In the genomic region with DNA sequence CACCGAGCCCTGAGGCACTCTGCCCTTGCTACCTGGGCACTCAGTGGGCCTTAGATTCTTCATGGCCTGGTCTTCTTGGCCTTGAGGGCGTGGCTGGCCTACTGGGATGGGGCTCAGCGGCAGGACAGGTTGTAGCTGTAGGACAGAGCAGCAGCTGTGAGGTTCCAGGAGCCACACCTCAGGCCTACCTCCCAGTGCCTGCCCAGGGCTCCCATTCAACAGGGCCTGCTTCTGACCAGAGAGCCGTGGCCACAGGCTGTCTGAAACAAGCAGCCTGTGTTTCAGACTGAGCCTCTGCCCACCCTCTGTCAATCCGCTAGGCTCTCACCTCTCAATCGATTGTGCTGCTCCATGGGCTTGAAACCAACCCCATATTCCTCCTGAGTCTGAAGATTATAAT, we compare ENCODE assay signal across 29 cellular contexts.
"Had no signal": no experiment of that assay in that cellular context is flagged by ENCODE, and none has a peak within 500 bp of the region (broad histone marks: within the 10 kb centered on the region; RNA-seq: fewer than 3 reads in every experiment).

No MANE protein-coding gene starts in this region.

- H3K27me3 ChIP-seq: brain microvascular endothelial cell, gastrocnemius medialis had no signal

- H3K36me3 ChIP-seq: brain microvascular endothelial cell, gastrocnemius medialis, WERI-Rb-1 had no signal

- DNase-seq: activated B cell treated with CpG ODN at 0.5 μM for 24 hours; activated CD4-positive, alpha-beta T cell treated with anti-CD3 and anti-CD28 coated beads for 48 hours; activated CD4-positive, alpha-beta T cell treated with anti-CD3 and anti-CD28 coated beads, Interleukin-2, amount 50 U/mL, for 1 hour; activated CD4-positive, alpha-beta T cell treated with anti-CD3 and anti-CD28 coated beads, Interleukin-2, amount 50 U/mL, for 48 hours; activated CD8-positive, alpha-beta memory T cell treated with anti-CD3 and anti-CD28 coated beads for 24 hours; activated CD8-positive, alpha-beta T cell treated with anti-CD3 and anti-CD28 coated beads for 36 hours; activated effector memory CD4-positive, alpha-beta T cell treated with Interleukin-2 at 50 U/mL for 16 hours; activated gamma-delta T cell treated with Interleukin-2 at 50 U/mL for 16 hours; activated naive CD4-positive, alpha-beta T cell treated with anti-CD3 and anti-CD28 coated beads, Interleukin-2, amount 50 U/mL, for 16 hours; activated naive CD4-positive, alpha-beta T cell treated with Interleukin-2 at 50 U/mL for 16 hours; activated T-cell treated with anti-CD3 and anti-CD28 coated beads, Interleukin-2, amount 50 U/mL, for 4 hours; amniotic stem cell; anterior cingulate cortex; brain microvascular endothelial cell; cortex of kidney; dermis blood vessel endothelial cell; effector CD8-positive, alpha-beta T cell; foreskin fibroblast; gastrocnemius medialis; T-helper 1 cell; T-helper 17 cell; T1000; WERI-Rb-1 had no signal

- H3K9me3 ChIP-seq: gastrocnemius medialis had no signal

- H3K27ac ChIP-seq: brain microvascular endothelial cell, epithelial cell of prostate, gastrocnemius medialis, WERI-Rb-1 had no signal

- H3K4me1 Mint-ChIP-seq: activated B cell treated with CpG ODN at 0.5 μM for 24 hours; activated T-helper 17 cell treated with anti-CD3 and anti-CD28 coated beads, Interleukin-2, amount 50 U/mL, for 72 hours; central memory CD8-positive, alpha-beta T cell; T-helper 17 cell had no signal

- H3K27ac Mint-ChIP-seq: activated B cell treated with CpG ODN at 0.5 μM for 24 hours; activated CD8-positive, alpha-beta T cell treated with anti-CD3 and anti-CD28 coated beads for 36 hours; activated naive CD8-positive, alpha-beta T cell; activated T-helper 17 cell treated with anti-CD3 and anti-CD28 coated beads, Interleukin-2, amount 50 U/mL, for 72 hours; T-helper 17 cell; T-helper 2 cell treated with Interferon-gamma antibody and Interleukin-4, amounts not matched to agents 5 μg/mL and 100 μg/mL, for 36 hours had no signal

- H3K27me3 Mint-ChIP-seq: activated B cell treated with CpG ODN at 0.5 μM for 24 hours; activated CD8-positive, alpha-beta T cell treated with anti-CD3 and anti-CD28 coated beads for 36 hours; activated naive CD8-positive, alpha-beta T cell; activated T-helper 17 cell treated with anti-CD3 and anti-CD28 coated beads, Interleukin-2, amount 50 U/mL, for 72 hours; central memory CD8-positive, alpha-beta T cell; T-helper 17 cell had no signal

- H3K4me3 ChIP-seq: gastrocnemius medialis had no signal

- H3K4me1 ChIP-seq: gastrocnemius medialis had no signal

- ATAC-seq: activated CD4-positive, CD25-positive, alpha-beta regulatory T cell treated with anti-CD3 and anti-CD28 coated beads, Interleukin-2, amount 50 U/mL, for 24 hours; activated CD8-positive, alpha-beta T cell treated with anti-CD3 and anti-CD28 coated beads for 36 hours; activated T-cell treated with anti-CD3 and anti-CD28 coated beads, Interleukin-2, amount 50 U/mL, for 4 hours; activated T-helper 17 cell treated with anti-CD3 and anti-CD28 coated beads, Interleukin-2, amount 50 U/mL, for 72 hours; gastrocnemius medialis; T-helper 17 cell had no signal

- H3K4me3 Mint-ChIP-seq: activated B cell treated with CpG ODN at 0.5 μM for 24 hours; activated CD8-positive, alpha-beta T cell treated with anti-CD3 and anti-CD28 coated beads for 36 hours; activated naive CD8-positive, alpha-beta T cell; activated T-cell treated with anti-CD3 and anti-CD28 coated beads, Interleukin-2, amount 50 U/mL, for 4 hours; activated T-helper 17 cell treated with anti-CD3 and anti-CD28 coated beads, Interleukin-2, amount 50 U/mL, for 72 hours; central memory CD8-positive, alpha-beta T cell; T-helper 17 cell; T-helper 2 cell treated with Interferon-gamma antibody and Interleukin-4, amounts not matched to agents 5 μg/mL and 100 μg/mL, for 36 hours had no signal
